37 cellular contexts compared by ENCODE assay signal in the genomic region with DNA sequence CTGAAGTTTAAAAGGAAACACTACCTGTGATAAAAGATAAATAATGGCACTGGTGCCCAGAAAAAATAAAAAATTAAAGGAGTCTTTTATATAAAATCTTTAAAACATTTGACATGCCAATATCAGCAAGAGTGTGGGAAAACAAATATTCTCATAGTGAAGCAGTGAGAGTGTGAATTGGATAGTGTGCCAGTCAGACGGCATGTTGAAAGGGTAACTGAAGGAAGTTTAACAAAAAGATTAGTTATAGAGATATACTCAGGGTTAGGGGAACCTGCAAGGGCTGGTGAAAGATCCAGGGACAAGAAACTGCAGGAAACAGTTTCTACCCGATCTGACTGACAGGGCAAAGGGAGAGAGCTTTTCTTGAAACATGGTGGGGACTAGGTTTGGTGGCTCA. TPM values are rescaled to one million over a fixed set of nuclear protein-coding genes. Genes with fewer than 3 reads are reported as not detected.
"Had no signal": no experiment of that assay in that cellular context is flagged by ENCODE, and none has a peak within 500 bp of the region (broad histone marks: within the 10 kb centered on the region; RNA-seq: fewer than 3 reads in every experiment).

No MANE protein-coding gene starts in this region.

- H3K27me3 Mint-ChIP-seq: activated naive CD8-positive, alpha-beta T cell treated with anti-CD3 and anti-CD28 coated beads for 36 hours had no signal

- H3K9me3 Mint-ChIP-seq: activated T-helper 17 cell treated with anti-CD3 and anti-CD28 coated beads, Interleukin-2, amount 50 U/mL, for 72 hours; central memory CD8-positive, alpha-beta T cell had no signal

- H3K27me3 ChIP-seq: cardiac muscle cell, MG63, Peyer's patch had no signal

- H3K27ac Mint-ChIP-seq: activated B cell treated with CpG ODN at 0.5 μM for 24 hours; activated CD4-positive, alpha-beta memory T cell treated with anti-CD3 and anti-CD28 coated beads for 36 hours; activated naive CD8-positive, alpha-beta T cell treated with anti-CD3 and anti-CD28 coated beads for 36 hours; activated T-helper 17 cell treated with anti-CD3 and anti-CD28 coated beads, Interleukin-2, amount 50 U/mL, for 72 hours had no signal

- H3K27ac ChIP-seq: cardiac muscle cell, Peyer's patch, VCaP had no signal

- H3K4me1 Mint-ChIP-seq: activated T-helper 17 cell treated with anti-CD3 and anti-CD28 coated beads, Interleukin-2, amount 50 U/mL, for 72 hours; central memory CD8-positive, alpha-beta T cell had no signal

- H3K4me3 ChIP-seq: cardiac muscle cell, MG63, Peyer's patch had no signal

- H3K36me3 ChIP-seq: cardiac muscle cell, MG63, Peyer's patch had no signal

- H3K36me3 Mint-ChIP-seq: activated CD4-positive, alpha-beta memory T cell treated with anti-CD3 and anti-CD28 coated beads for 36 hours; activated naive CD8-positive, alpha-beta T cell treated with anti-CD3 and anti-CD28 coated beads for 36 hours had no signal

- ATAC-seq: activated T-helper 17 cell treated with anti-CD3 and anti-CD28 coated beads, Interleukin-2, amount 50 U/mL, for 72 hours; PC-3; Right ventricle myocardium inferior had no signal

- H3K9me3 ChIP-seq: MG63, Peyer's patch had no signal

- DNase-seq: activated B cell treated with CpG ODN at 0.5 μM for 24 hours; activated CD4-positive, alpha-beta memory T cell treated with anti-CD3 and anti-CD28 coated beads for 36 hours; activated CD4-positive, alpha-beta T cell treated with anti-CD3 and anti-CD28 coated beads for 4 hours; activated CD4-positive, alpha-beta T cell treated with anti-CD3 and anti-CD28 coated beads, Interleukin-2, amount 50 U/mL, for 1 hour; activated CD4-positive, CD25-positive, alpha-beta regulatory T cell treated with anti-CD3 and anti-CD28 coated beads, Interleukin-2, amount 50 U/mL, for 72 hours; activated CD8-positive, alpha-beta memory T cell treated with anti-CD3 and anti-CD28 coated beads, Interleukin-2, amount 50 U/mL, for 4 hours; activated effector memory CD4-positive, alpha-beta T cell treated with anti-CD3 and anti-CD28 coated beads, Interleukin-2, amount 50 U/mL, for 16 hours; activated naive CD4-positive, alpha-beta T cell; activated naive CD4-positive, alpha-beta T cell treated with anti-CD3 and anti-CD28 coated beads, Interleukin-2, amount 50 U/mL, for 16 hours; activated naive CD8-positive, alpha-beta T cell treated with anti-CD3 and anti-CD28 coated beads for 36 hours; activated T-cell treated with anti-CD3 and anti-CD28 coated beads, Interleukin-2, amount 50 U/mL, for 48 hours; amniotic stem cell; aorta; Kasumi-1; MG63; NCI-H1048; NCI-H1105 treated with DMSO at 0.1 percent for 48 hours; NCI-H1436; NCI-H1694; NCI-H1930; NCI-H345; NCI-H524 treated with DMSO at 0.1 percent for 48 hours; PC-3; Peyer's patch; RPMI8226; SIG-M5; SW 1271; T-helper 1 cell; T-helper 2 cell; T-helper 9 cell had no signal

- H3K4me1 ChIP-seq: Peyer's patch had no signal

- H3K4me3 Mint-ChIP-seq: activated B cell treated with CpG ODN at 0.5 μM for 24 hours; activated CD4-positive, alpha-beta memory T cell treated with anti-CD3 and anti-CD28 coated beads for 36 hours; activated naive CD8-positive, alpha-beta T cell treated with anti-CD3 and anti-CD28 coated beads for 36 hours; activated T-helper 17 cell treated with anti-CD3 and anti-CD28 coated beads, Interleukin-2, amount 50 U/mL, for 72 hours; central memory CD8-positive, alpha-beta T cell had no signal

RNA-seq across cellular contexts. Expression of gene ARMH2, which starts 46.2 kb away (rescaled TPM):
- total RNA-seq: activated CD4-positive, alpha-beta memory T cell treated with anti-CD3 and anti-CD28 coated beads for 36 hours; activated naive CD8-positive, alpha-beta T cell treated with anti-CD3 and anti-CD28 coated beads for 36 hours; aorta; cardiac muscle cell; NCI-H460; PC-3; Peyer's patch; Right ventricle myocardium inferior; SK-MEL-5 had no signal
- polyA plus RNA-seq: aorta, cardiac muscle cell had no signal
